In the genomic region with DNA sequence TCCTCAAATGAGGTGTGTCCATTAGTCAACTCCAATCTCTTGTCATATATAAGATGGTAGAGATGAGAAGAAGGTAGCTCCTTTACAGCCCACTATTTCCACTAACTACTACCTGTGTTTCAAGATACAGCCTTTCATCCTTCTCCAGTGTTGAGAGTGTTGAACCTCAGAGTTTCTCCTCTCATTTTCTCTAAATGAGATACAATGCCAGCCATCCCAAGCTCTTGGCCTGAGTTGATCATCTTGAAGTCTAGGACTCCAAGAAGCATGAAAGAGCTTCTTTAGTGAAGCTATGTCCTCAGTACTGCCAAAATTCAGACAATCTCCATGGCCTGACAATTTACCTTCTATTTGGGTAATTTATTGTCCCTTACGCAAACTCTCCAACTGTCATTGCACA, we compare ENCODE assay signal across 13 cellular contexts.
DNase-seq lines count a peak whose midpoint lies in the region; ATAC-seq and TF ChIP-seq lines count a peak whose summit lies in the region.
"Had no signal": no experiment of that assay in that cellular context is flagged by ENCODE, and none has a peak within 500 bp of the region (broad histone marks: within the 10 kb centered on the region; RNA-seq: fewer than 3 reads in every experiment).

No MANE protein-coding gene starts in this region.

- peak; percentile 18 for ATAC-seq in GM21619 (IDR thresholded peaks at IDR 0.05; ENCODE audit: unreplicated experiment)
- no peak for ATAC-seq in HG02870 (IDR thresholded peaks at IDR 0.05; ENCODE audit: unreplicated experiment)
- ATAC-seq in GM18868 (IDR thresholded peaks at IDR 0.05; ENCODE audit: unreplicated experiment) = no peak

- no peaks in the 10 kb centered on the region for H3K9me3 ChIP-seq in DOHH2 (ENCODE audit: control insufficient read depth, insufficient read depth, low read length)
- H3K9me3 ChIP-seq: suprapubic skin had no signal

- H3K79me2 ChIP-seq in DOHH2 (ENCODE audit: control insufficient read depth, low read length) = peaks cover 32% of the 10 kb centered on the region

- no peaks in the 10 kb centered on the region for H3K36me3 Mint-ChIP-seq in activated T-cell treated with anti-CD3 and anti-CD28 coated beads, Interleukin-2, amount 50 U/mL, for 24 hours (ENCODE audit: low read depth)

- peaks cover 41% of the 10 kb centered on the region for H3K36me3 ChIP-seq in DOHH2 (ENCODE audit: control insufficient read depth, low read length)
- peaks cover 1% of the 10 kb centered on the region for H3K36me3 ChIP-seq in rectal smooth muscle tissue (ENCODE audit: control insufficient read depth, insufficient read depth, low read length)
- H3K36me3 ChIP-seq: suprapubic skin had no signal

- H3K27ac Mint-ChIP-seq in activated T-cell treated with anti-CD3 and anti-CD28 coated beads, Interleukin-2, amount 50 U/mL, for 24 hours = no peak overlapping the region

- no peak for TF ChIP-seq CTCF in DOHH2 (IDR thresholded peaks at IDR 0.05; ENCODE audit: low read depth, low read length, poor library complexity, severe bottlenecking)

- no peaks in the 10 kb centered on the region for H3K9me3 Mint-ChIP-seq in activated T-cell treated with anti-CD3 and anti-CD28 coated beads, Interleukin-2, amount 50 U/mL, for 24 hours
- H3K9me3 Mint-ChIP-seq: activated CD8-positive, alpha-beta T cell treated with anti-CD3 and anti-CD28 coated beads for 36 hours had no signal

- peaks cover 10% of the 10 kb centered on the region for H3F3A ChIP-seq in DOHH2 (ENCODE audit: control insufficient read depth, insufficient read depth)

- H3K27me3 ChIP-seq in DOHH2 (ENCODE audit: control insufficient read depth, low read length) = no peaks in the 10 kb centered on the region
- H3K27me3 ChIP-seq in rectal smooth muscle tissue (ENCODE audit: control insufficient read depth, insufficient read depth, low read length) = no peaks in the 10 kb centered on the region

- H3K27ac ChIP-seq in DOHH2 (ENCODE audit: low read depth, low read length) = peak overlapping the region; percentile 78
- peak overlapping the region; percentile 18 for H3K27ac ChIP-seq in caudate nucleus (ENCODE audit: low read depth, low read length)
- H3K27ac ChIP-seq in rectal smooth muscle tissue (ENCODE audit: low read depth, low read length) = peak overlapping the region; percentile 37

- H3K4me1 Mint-ChIP-seq in activated T-cell treated with anti-CD3 and anti-CD28 coated beads, Interleukin-2, amount 50 U/mL, for 24 hours (ENCODE audit: low read depth) = peaks cover 13% of the 10 kb centered on the region

- H3K4me2 ChIP-seq in DOHH2 (ENCODE audit: low read length) = peak overlapping the region; percentile 56

- H3K4me3 ChIP-seq in DOHH2 (ENCODE audit: low read length) = peak overlapping the region; percentile 100
- H3K4me3 ChIP-seq in rectal smooth muscle tissue (ENCODE audit: low read length) = no peak overlapping the region

- H3K9me2 ChIP-seq in DOHH2 (replicated peaks; ENCODE audit: control insufficient read depth, low read length) = no peaks in the 10 kb centered on the region

- H3K27me3 Mint-ChIP-seq in activated T-cell treated with anti-CD3 and anti-CD28 coated beads, Interleukin-2, amount 50 U/mL, for 24 hours = peaks cover 20% of the 10 kb centered on the region

- no peak overlapping the region for H3K9ac ChIP-seq in rectal smooth muscle tissue (ENCODE audit: low read length)

- no peak for DNase-seq in caudate nucleus (lab: John Stamatoyannopoulos, UW)
- DNase-seq in activated T-cell treated with anti-CD3 and anti-CD28 coated beads, Interleukin-2, amount 50 U/mL, for 24 hours = no peak
- DNase-seq: activated effector memory CD4-positive, alpha-beta T cell treated with anti-CD3 and anti-CD28 coated beads, Interleukin-2, amount 50 U/mL, for 16 hours; NCI-H1092; SIG-M5; stimulated activated CD4-positive, alpha-beta T cell treated with anti-CD3 and anti-CD28 coated beads, Interleukin-12 subunit alpha, Interleukin-12 subunit beta, amount 100 ng/mL, for 4 hours had no signal

- no peaks in the 10 kb centered on the region for H4K20me1 ChIP-seq in DOHH2 (ENCODE audit: control insufficient read depth, insufficient read depth, low read depth, low read length)

- H3K4me3 Mint-ChIP-seq in activated T-cell treated with anti-CD3 and anti-CD28 coated beads, Interleukin-2, amount 50 U/mL, for 24 hours = no peak overlapping the region

- H3K4me1 ChIP-seq in DOHH2 (ENCODE audit: control insufficient read depth, low read length) (peaks cover 66% of the 10 kb centered on the region), rectal smooth muscle tissue (ENCODE audit: control insufficient read depth, insufficient read depth, low read length) (no peaks in the 10 kb centered on the region)

Comparison
In these comparisons a context has a peak if more than half of its experiments do, and no peak if none do; other contexts are left out.
1. H3K27ac ChIP-seq: peak in every context shown above with its lines; median percentile 78 in DOHH2; 37 in rectal smooth muscle tissue; 18 in caudate nucleus.